ENCODE assay signal across 19 cellular contexts in the genomic region with DNA sequence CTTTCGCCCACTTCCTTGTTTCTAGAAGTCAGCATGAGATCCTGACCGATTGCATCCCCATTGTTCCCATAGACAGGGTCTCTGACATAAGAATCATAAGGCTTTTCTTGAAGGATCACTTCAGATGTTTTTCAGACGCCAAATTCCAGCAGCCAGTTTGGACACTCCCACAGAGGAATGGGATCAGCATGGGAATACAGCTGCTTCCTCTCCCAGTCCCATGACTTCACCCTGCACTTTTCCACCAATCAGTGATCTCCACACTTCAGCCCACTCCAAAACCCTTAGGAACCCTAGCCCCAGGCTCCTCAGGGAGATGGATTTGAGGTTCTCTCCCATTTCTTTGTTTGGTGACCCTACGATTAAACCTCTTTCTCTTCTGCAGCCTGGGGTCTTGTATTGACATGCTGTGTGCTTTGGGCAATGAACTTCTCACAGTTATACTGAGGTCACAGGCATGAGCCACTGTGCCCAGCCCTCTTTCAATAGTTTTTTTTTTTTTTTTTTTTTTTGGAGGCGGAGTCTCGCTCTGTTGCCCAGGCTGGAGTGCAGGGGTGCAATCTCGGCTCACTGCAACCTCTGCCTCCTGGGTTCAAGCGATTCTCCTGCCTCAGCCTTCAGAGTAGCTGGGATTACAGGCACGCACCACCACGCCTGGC. TPM values are rescaled to one million over a fixed set of nuclear protein-coding genes. Genes with fewer than 3 reads are reported as not detected.
DNase-seq lines count a peak whose midpoint lies in the region; ATAC-seq and TF ChIP-seq lines count a peak whose summit lies in the region.
"Had no signal": no experiment of that assay in that cellular context is flagged by ENCODE, and none has a peak within 500 bp of the region (broad histone marks: within the 10 kb centered on the region; RNA-seq: fewer than 3 reads in every experiment).

No MANE protein-coding gene starts in this region.

- DNase-seq in EL: peak; percentile 27
- peak; percentile 39 for DNase-seq in NCI-H226
- DNase-seq in fibroblast of pulmonary artery (ENCODE audit: low read depth): peak; percentile 75
- peak; percentile 64 for DNase-seq in myocyte (ENCODE audit: low read depth)
- DNase-seq in retina: no peak
- DNase-seq in DMS153 (lab: John Stamatoyannopoulos, UW): no peak
- DNase-seq: activated CD8-positive, alpha-beta memory T cell treated with anti-CD3 and anti-CD28 coated beads, Interleukin-2, amount 10 ng/mL, durations not matched to agents 7 days and 5 days; activated effector memory CD4-positive, alpha-beta T cell treated with Interleukin-2 at 50 U/mL for 16 hours; caudate nucleus; effector memory CD4-positive, alpha-beta T cell; naive thymus-derived CD8-positive, alpha-beta T cell; NCI-H1694; NCI-H446 treated with DMSO at 0.1 percent for 48 hours; psoas muscle; stimulated activated naive B cell treated with anti-CD40 and anti-IgM and Interleukin-4, amounts not matched to agents 10 μg/mL and 1 μg/mL and 100 μg/mL, for 72 hours; thyroid gland had no signal

- ATAC-seq in GM21723 (IDR thresholded peaks at IDR 0.05; ENCODE audit: unreplicated experiment) (no peak), GM18867 (IDR thresholded peaks at IDR 0.05; ENCODE audit: unreplicated experiment) (no peak)
- ATAC-seq: activated CD8-positive, alpha-beta memory T cell treated with anti-CD3 and anti-CD28 coated beads, Interleukin-2, amount 10 ng/mL, durations not matched to agents 7 days and 5 days; naive thymus-derived CD8-positive, alpha-beta T cell; stimulated activated naive B cell treated with anti-CD40 and anti-IgM and Interleukin-4, amounts not matched to agents 10 μg/mL and 1 μg/mL and 100 μg/mL, for 72 hours had no signal

- H3K4me3 ChIP-seq in fibroblast of pulmonary artery (replicated peaks; ENCODE audit: low read depth, low read length): no peak overlapping the region
- H3K4me3 ChIP-seq: psoas muscle, thyroid gland had no signal

- no peak for TF ChIP-seq CTCF in fibroblast of pulmonary artery (IDR thresholded peaks at IDR 0.05; ENCODE audit: low read length, missing control alignments)

RNA-seq across cellular contexts. Expression of a gene that starts 52.8 kb away (rescaled TPM):
- 49.3 and 57.5 TPM in 2 replicates for total RNA-seq in myocyte
- polyA plus RNA-seq in myocyte (2012): 81.8 TPM
- total RNA-seq: B cell; naive thymus-derived CD8-positive, alpha-beta T cell had no signal
- polyA plus RNA-seq: naive thymus-derived CD8-positive, alpha-beta T cell had no signal

Comparison
In these comparisons a context has a peak if more than half of its experiments do, and no peak if none do; other contexts are left out.
1. DNase-seq: peak in EL (single experiment), NCI-H226 (single experiment), fibroblast of pulmonary artery (single experiment) and myocyte (single experiment); none in retina (single experiment) and DMS153 (single experiment).